8 cellular contexts compared by ENCODE assay signal in genomic region chr17:9554715-9555114, GRCh38. TPM values are rescaled to one million over a fixed set of nuclear protein-coding genes. Genes with fewer than 3 reads are reported as not detected.
DNase-seq lines count a peak whose midpoint lies in the region; ATAC-seq and TF ChIP-seq lines count a peak whose summit lies in the region.
"Not testable (repeated sequence)": the region's sequence is repeated elsewhere in the genome, so short reads cannot be mapped to it uniquely, and the experiment has no call there.

No MANE protein-coding gene starts in this region.

- not testable (repeated sequence) for H3K36me3 Mint-ChIP-seq in activated CD4-positive, alpha-beta T cell treated with anti-CD3 and anti-CD28 coated beads, Interleukin-2, amount 10 ng/mL, durations not matched to agents 24 days and 14 days (ENCODE audit: low read depth)

- not testable (repeated sequence) for H4K20me1 ChIP-seq in OCI-LY1 (ENCODE audit: insufficient read depth, low read length); mammary epithelial cell (ENCODE audit: insufficient read depth, low read length)

- not testable (repeated sequence) for H3K4me3 Mint-ChIP-seq in activated CD4-positive, alpha-beta T cell treated with anti-CD3 and anti-CD28 coated beads, Interleukin-2, amount 10 ng/mL, durations not matched to agents 24 days and 14 days

- CTCF ChIA-PET in A673 (lab: Charles Lee) (interaction anchor here (0.6 kb wide), 6 partner anchors 21 to 892 kb away, joined by 3 to 5 read pairs (median 3); partner anchors contain the start of gene STX8), mammary epithelial cell (lab: Charles Lee; ENCODE audit: low non-redundant PET) (interaction anchor here (0.6 kb wide), 1 partner anchor 8 kb away, joined by 19 read pairs; no protein-coding TSS in a partner anchor)

- H3K9ac ChIP-seq in OCI-LY1 (ENCODE audit: low read length); mammary epithelial cell (ENCODE audit: insufficient read depth, low read length): not testable (repeated sequence)

- dilution Hi-C loops in mammary epithelial cell (cut with HindIII; ENCODE audit: low sequenced_read_pairs): not testable (repeated sequence)

- not testable (repeated sequence) for H2AFZ ChIP-seq in OCI-LY1 (ENCODE audit: low read length); mammary epithelial cell (ENCODE audit: low read depth, low read length)

- H3K9me3 ChIP-seq in A673 (ENCODE audit: low read depth, low read length, poor library complexity, severe bottlenecking); OCI-LY1 (ENCODE audit: low read length); mammary epithelial cell (replicated peaks; ENCODE audit: insufficient read depth, low read length); iPS DF 6.9 (ENCODE audit: control insufficient read depth, insufficient read depth, low read length); psoas muscle: not testable (repeated sequence)

- not testable (repeated sequence) for BruUV-seq in A673 (replicated peaks; lab: Mats Ljungman, UMichigan); mammary epithelial cell (replicated peaks; lab: Mats Ljungman, UMichigan)

- 68% methylated on average over 4 of the region's 6 CpGs for WGBS in mammary epithelial cell (ENCODE audit: low coverage, missing lambda C conversion rate)
- no CpG with 5 or more reads among the region's 6 CpGs for WGBS in iPS DF 6.9 (ENCODE audit: insufficient coverage, insufficient read length)
- 79 to 87% (median 82%) methylated on average over 6 of the region's 6 CpGs for WGBS in psoas muscle, 3 donors

- POLR2A ChIA-PET in A673 (lab: Charles Lee; ENCODE audit: low non-redundant PET): not testable (repeated sequence)

- ATAC-seq in psoas muscle: not testable (repeated sequence)

- H3F3A ChIP-seq in OCI-LY1 (ENCODE audit: insufficient read depth, low read length): not testable (repeated sequence)

- H3K4me2 ChIP-seq in OCI-LY1 (ENCODE audit: low read length); mammary epithelial cell (ENCODE audit: insufficient read depth, low read depth, low read length): not testable (repeated sequence)

- H3K4me3 ChIP-seq in A673 (ENCODE audit: low read depth, low read length, poor library complexity, severe bottlenecking); GM06990 (replicated peaks; ENCODE audit: low read depth, low read length); LNCaP clone FGC (ENCODE audit: low read depth, low read length); OCI-LY1 (ENCODE audit: low read depth, low read length, poor library complexity, severe bottlenecking); mammary epithelial cell (replicated peaks in 1 of 3; ENCODE audit: insufficient read depth in 1 of 3, low read depth in 2 of 3, low read length in 3 of 3); iPS DF 6.9 (ENCODE audit: low read length); psoas muscle: not testable (repeated sequence)

- not testable (repeated sequence) for H3K27me3 Mint-ChIP-seq in activated CD4-positive, alpha-beta T cell treated with anti-CD3 and anti-CD28 coated beads, Interleukin-2, amount 10 ng/mL, durations not matched to agents 24 days and 14 days

- peak; percentile 78 for DNase-seq in A673 (ENCODE audit: low spot score)
- DNase-seq in GM06990 (ENCODE audit: extremely low read depth, insufficient read length); psoas muscle: not testable (repeated sequence)
- DNase-seq in LNCaP clone FGC (ENCODE audit: low read depth): peak; percentile 18
- DNase-seq in activated CD4-positive, alpha-beta T cell treated with anti-CD3 and anti-CD28 coated beads, Interleukin-2, amount 10 ng/mL, durations not matched to agents 24 days and 14 days: peak; percentile 84
- DNase-seq in mammary epithelial cell: peak; percentile 20
- peak; percentile 29 for DNase-seq in iPS DF 6.9 (ENCODE audit: low read depth, low spot score)

- not testable (repeated sequence) for H3K4me1 ChIP-seq in A673 (ENCODE audit: insufficient read depth, low read length, poor library complexity, severe bottlenecking); OCI-LY1 (ENCODE audit: insufficient read depth, low read length, severe bottlenecking); mammary epithelial cell (ENCODE audit: insufficient read depth, low read length); iPS DF 6.9 (ENCODE audit: control insufficient read depth, insufficient read depth, low read length); psoas muscle

- TF ChIP-seq CTCF in A673 (conservative IDR thresholded peaks at IDR 0.05; ENCODE audit: low read depth, low read length) (peak; percentile 63), GM06990 (IDR thresholded peaks at IDR 0.05; ENCODE audit: insufficient read depth, low read length, poor library complexity, severe bottlenecking) (peak; percentile 49), LNCaP clone FGC (IDR thresholded peaks at IDR 0.05; ENCODE audit: control insufficient read depth, extremely low read depth, insufficient read depth) (peak; percentile 58), OCI-LY1 (IDR thresholded peaks at IDR 0.05; ENCODE audit: low read length) (peak; percentile 39), mammary epithelial cell (conservative IDR thresholded peaks at IDR 0.05 in 1 of 2, IDR thresholded peaks at IDR 0.05 in 1 of 2; ENCODE audit: extremely low read depth in 1 of 2, insufficient read depth in 1 of 2, low read depth in 1 of 2, low read length in 2 of 2) (peak; percentile 51 to 52), psoas muscle (IDR thresholded peaks at IDR 0.05) (peak; percentile 28)

- intact Hi-C loops in A673 (cut with micrococcal nuclease; ENCODE audit: unreplicated experiment); activated CD4-positive, alpha-beta T cell treated with anti-CD3 and anti-CD28 coated beads, Interleukin-2, amount 10 ng/mL, durations not matched to agents 24 days and 14 days (cut with micrococcal nuclease); psoas muscle (cut with DNase I): not testable (repeated sequence)
- intact Hi-C loops in mammary epithelial cell (cut with micrococcal nuclease): loop anchor here (1.0 kb wide), 1 partner anchor 560 kb away; no protein-coding TSS in a partner anchor

- H3K4me1 Mint-ChIP-seq in activated CD4-positive, alpha-beta T cell treated with anti-CD3 and anti-CD28 coated beads, Interleukin-2, amount 10 ng/mL, durations not matched to agents 24 days and 14 days: not testable (repeated sequence)

- H3K27ac Mint-ChIP-seq in activated CD4-positive, alpha-beta T cell treated with anti-CD3 and anti-CD28 coated beads, Interleukin-2, amount 10 ng/mL, durations not matched to agents 24 days and 14 days: not testable (repeated sequence)

- H3K9me3 Mint-ChIP-seq in activated CD4-positive, alpha-beta T cell treated with anti-CD3 and anti-CD28 coated beads, Interleukin-2, amount 10 ng/mL, durations not matched to agents 24 days and 14 days: not testable (repeated sequence)

- H3K27me3 ChIP-seq in A673 (replicated peaks; ENCODE audit: insufficient read depth, low read depth, low read length, poor library complexity); GM06990 (replicated peaks; ENCODE audit: control insufficient read depth, insufficient read depth, low read length); OCI-LY1 (ENCODE audit: insufficient read depth, low read length); mammary epithelial cell (ENCODE audit: insufficient read depth, low read length); iPS DF 6.9 (ENCODE audit: control insufficient read depth, insufficient read depth, low read length); psoas muscle (ENCODE audit: insufficient read depth in 3 of 3, low read length in 2 of 3): not testable (repeated sequence)

- H3K79me2 ChIP-seq in OCI-LY1 (ENCODE audit: insufficient read depth, low read length); mammary epithelial cell (ENCODE audit: insufficient read depth, low read length): not testable (repeated sequence)

- not testable (repeated sequence) for H3K36me3 ChIP-seq in A673 (ENCODE audit: insufficient read depth, low read length, poor library complexity, severe bottlenecking); GM06990 (ENCODE audit: control insufficient read depth, insufficient read depth, low read length); OCI-LY1 (ENCODE audit: insufficient read depth, low read length); mammary epithelial cell (ENCODE audit: insufficient read depth, low read length); iPS DF 6.9 (ENCODE audit: control insufficient read depth, insufficient read depth, low read length)
- H3K36me3 ChIP-seq in psoas muscle (ENCODE audit: insufficient read depth in 1 of 2, low read depth in 1 of 2): peaks cover 0 to 20% of the 10 kb centered on the region in 2 donors

- not testable (repeated sequence) for H3K27ac ChIP-seq in A673 (ENCODE audit: low read depth, low read length, poor library complexity, severe bottlenecking); OCI-LY1 (ENCODE audit: low read depth, low read length, poor library complexity, severe bottlenecking); mammary epithelial cell (ENCODE audit: insufficient read depth, low read depth, low read length); iPS DF 6.9 (ENCODE audit: low read length); psoas muscle

- not testable (repeated sequence) for H3K9me2 ChIP-seq in OCI-LY1 (ENCODE audit: low read depth, low read length)

- in situ Hi-C loops in mammary epithelial cell (cut with MboI; ENCODE audit: low sequenced_read_pairs in 2 of 2): not testable (repeated sequence)

RNA-seq across cellular contexts. Expression of gene STX8, which starts 20.9 kb away (rescaled TPM):
- total RNA-seq in A673 (2021): 51.4 and 56.4 TPM in 2 replicates
- total RNA-seq in activated CD4-positive, alpha-beta T cell treated with anti-CD3 and anti-CD28 coated beads, Interleukin-2, amount 10 ng/mL, durations not matched to agents 24 days and 14 days: 41.5 and 45.9 TPM in 2 replicates
- 10 to 100 TPM; 45.3 to 49.1 TPM for total RNA-seq in mammary epithelial cell
- 48.4 TPM for polyA plus RNA-seq in mammary epithelial cell
- polyA minus RNA-seq in mammary epithelial cell: 139 TPM
- total RNA-seq in psoas muscle: 10 to 100 TPM; 42.8 to 70.6 (median 61.2) TPM
- 10 to 100 TPM; 34.0 to 50.5 (median 42.9) TPM for polyA plus RNA-seq in psoas muscle

RNA-seq across cellular contexts. Expression of gene CFAP52, which starts 21.7 kb away (rescaled TPM):
- total RNA-seq in A673 (2021) (not detected in 2 replicates), mammary epithelial cell (not detected), psoas muscle (not detected)
- total RNA-seq in activated CD4-positive, alpha-beta T cell treated with anti-CD3 and anti-CD28 coated beads, Interleukin-2, amount 10 ng/mL, durations not matched to agents 24 days and 14 days: not detected in 2 replicates
- polyA plus RNA-seq in mammary epithelial cell (not detected), psoas muscle (under 1 TPM in 2 of 3 donors, not detected in 1; 0.12 to 0.21 TPM)
- not detected for polyA minus RNA-seq in mammary epithelial cell
